Comparison of ENCODE assay signal across 8 cellular contexts in the genomic region with DNA sequence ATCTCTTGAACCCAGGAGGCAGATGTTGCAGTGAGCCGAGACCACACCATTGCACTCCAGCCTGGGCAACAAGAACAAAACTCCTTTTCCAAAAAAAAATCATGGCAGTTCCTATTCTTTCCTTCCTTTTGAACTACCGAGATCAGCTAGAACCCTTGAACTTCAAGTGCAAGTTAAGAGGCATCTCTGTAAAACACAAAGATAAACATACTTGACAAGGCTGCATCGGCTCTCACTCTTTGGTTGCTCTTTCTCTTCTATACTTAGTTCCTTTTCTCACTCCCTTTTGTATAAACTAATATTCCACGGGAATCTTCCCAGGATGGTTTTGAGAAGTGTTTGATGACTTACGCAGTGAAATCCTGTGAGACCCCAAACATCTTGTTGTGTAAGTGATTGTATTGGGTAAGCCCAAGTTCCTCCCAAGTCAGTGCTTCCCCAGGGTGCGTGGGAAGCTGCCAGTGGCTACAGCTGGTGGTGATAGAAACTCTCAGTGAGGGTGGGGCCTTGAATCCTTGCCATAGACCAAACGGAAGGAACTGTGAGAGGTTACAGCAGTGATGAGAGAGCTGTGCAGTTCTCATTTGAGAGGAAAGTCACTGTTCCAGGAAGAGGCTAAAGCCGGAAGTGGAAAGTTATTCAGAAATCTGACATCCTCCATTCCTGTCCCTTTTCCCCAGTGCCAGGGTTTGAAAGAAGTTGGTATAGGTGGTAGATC. TPM values are rescaled to one million over a fixed set of nuclear protein-coding genes. Genes with fewer than 3 reads are reported as not detected.
A peak's percentile ranks its signal among the peaks of the same experiment; 100 is the strongest.
DNase-seq lines count a peak whose midpoint lies in the region; ATAC-seq and TF ChIP-seq lines count a peak whose summit lies in the region.

No MANE protein-coding gene starts in this region.

- intact Hi-C loops in natural killer cell (cut with micrococcal nuclease), result no loop called here

- H3K4me3 Mint-ChIP-seq in endothelial cell (ENCODE audit: unreplicated experiment), result peak overlapping the region; percentile 35
- no peak overlapping the region for H3K4me3 Mint-ChIP-seq in natural killer cell
- H3K4me3 Mint-ChIP-seq in naive thymus-derived CD8-positive, alpha-beta T cell, result peak overlapping the region in 1 of 10 donors; percentile 48

- POLR2A ChIA-PET in naive thymus-derived CD8-positive, alpha-beta T cell (lab: Charles Lee), result no interaction called here

- ATAC-seq in GM18907 (IDR thresholded peaks at IDR 0.05; ENCODE audit: unreplicated experiment), result peak; percentile 48
- ATAC-seq in natural killer cell, result peak in 2 of 3 donors; percentile 38 to 66
- ATAC-seq in GM19455 (IDR thresholded peaks at IDR 0.05; ENCODE audit: unreplicated experiment), result no peak
- ATAC-seq in naive thymus-derived CD8-positive, alpha-beta T cell, result no peak

- no peak for TF ChIP-seq CTCF in endothelial cell (IDR thresholded peaks at IDR 0.05; ENCODE audit: unreplicated experiment)
- TF ChIP-seq CTCF in natural killer cell (IDR thresholded peaks at IDR 0.05), result no peak

- no peaks in the 10 kb centered on the region for H3K9me3 Mint-ChIP-seq in endothelial cell (ENCODE audit: unreplicated experiment)
- no peaks in the 10 kb centered on the region for H3K9me3 Mint-ChIP-seq in natural killer cell
- H3K9me3 Mint-ChIP-seq in naive thymus-derived CD8-positive, alpha-beta T cell, result no peaks in the 10 kb centered on the region

- H3K36me3 Mint-ChIP-seq in endothelial cell (ENCODE audit: low read depth, unreplicated experiment) (peaks cover 53% of the 10 kb centered on the region), natural killer cell (peaks cover 20% of the 10 kb centered on the region)
- peaks cover 4 to 82% (median 16%) of the 10 kb centered on the region in 3 donors for H3K36me3 Mint-ChIP-seq in naive thymus-derived CD8-positive, alpha-beta T cell

- H3K27me3 Mint-ChIP-seq in endothelial cell (ENCODE audit: unreplicated experiment) (peaks cover 2% of the 10 kb centered on the region), natural killer cell (ENCODE audit: low read depth in 2 of 2) (no peaks in the 10 kb centered on the region)
- H3K27me3 Mint-ChIP-seq in naive thymus-derived CD8-positive, alpha-beta T cell, result no peaks in the 10 kb centered on the region

- peak; percentile 58 for DNase-seq in OCI-M1 (lab: John Stamatoyannopoulos, UW)
- DNase-seq in endothelial cell (ENCODE audit: low spot score), result no peak
- no peak for DNase-seq in natural killer cell
- no peak for DNase-seq in stimulated activated CD4-positive, alpha-beta T cell treated with anti-CD3 and anti-CD28 coated beads, Interleukin-1b, Interleukin-23, amount 100 ng/mL, for 48 hours
- no peak for DNase-seq in NCI-H526 treated with DMSO at 0.1 percent for 48 hours (lab: John Stamatoyannopoulos, UW)
- DNase-seq in naive thymus-derived CD8-positive, alpha-beta T cell, result no peak

- no peak overlapping the region for H3K27ac Mint-ChIP-seq in endothelial cell (ENCODE audit: unreplicated experiment)
- peak overlapping the region in 1 of 2 donors; percentile 49 for H3K27ac Mint-ChIP-seq in natural killer cell
- peak overlapping the region in 3 of 10 donors; percentile 13 to 83 (median 63) for H3K27ac Mint-ChIP-seq in naive thymus-derived CD8-positive, alpha-beta T cell

- H3K4me1 Mint-ChIP-seq in endothelial cell (ENCODE audit: unreplicated experiment) (peaks cover 24% of the 10 kb centered on the region), natural killer cell (no peaks in the 10 kb centered on the region)
- peaks cover 0 to 9% (median 0%) of the 10 kb centered on the region in 4 donors for H3K4me1 Mint-ChIP-seq in naive thymus-derived CD8-positive, alpha-beta T cell

RNA-seq across cellular contexts. Expression of a gene that starts 24.1 kb away (rescaled TPM):
- total RNA-seq in endothelial cell (ENCODE audit: unreplicated experiment) (37.7 TPM), natural killer cell (1 to 10 TPM; 1.4 to 1.5 (median 1.5) TPM)
- 1 to 10 TPM in 1 of 2 experiments, not detected in 1; 1.4 TPM for total RNA-seq in naive thymus-derived CD8-positive, alpha-beta T cell
- not detected for polyA plus RNA-seq in naive thymus-derived CD8-positive, alpha-beta T cell

RNA-seq across cellular contexts. Expression of a gene that starts 28.8 kb away (rescaled TPM):
- total RNA-seq in endothelial cell (ENCODE audit: unreplicated experiment) (17.9 TPM), natural killer cell (10 to 100 TPM; 21.2 to 24.2 (median 22.7) TPM)
- total RNA-seq in naive thymus-derived CD8-positive, alpha-beta T cell, result 10 to 100 TPM; 24.5 to 24.7 TPM
- polyA plus RNA-seq in naive thymus-derived CD8-positive, alpha-beta T cell, result 10 to 100 TPM in 2 of 3 donors, 1 to 10 TPM in 1; 9.7 to 13.5 (median 10.9) TPM

RNA-seq across cellular contexts. Expression of a gene that starts 43.0 kb away (rescaled TPM):
- total RNA-seq in endothelial cell (ENCODE audit: unreplicated experiment), result 77.6 TPM
- total RNA-seq in natural killer cell, result 100 to 1,000 TPM in 1 of 3 donors, 10 to 100 TPM in 2; 69.6 to 102 (median 89.1) TPM
- 100 to 1,000 TPM in 1 of 2 experiments, 10 to 100 TPM in 1; 96.5 to 100 TPM for total RNA-seq in naive thymus-derived CD8-positive, alpha-beta T cell
- polyA plus RNA-seq in naive thymus-derived CD8-positive, alpha-beta T cell, result 10 to 100 TPM; 48.3 to 64.9 (median 51.3) TPM

Comparison
In these comparisons a context has a peak if more than half of its experiments do, and no peak if none do; other contexts are left out.
1. ATAC-seq: peak in GM18907 (single experiment) and natural killer cell (2 of 3); none in GM19455 (single experiment) and naive thymus-derived CD8-positive, alpha-beta T cell (0 of 2).
2. RNA of a gene that starts 24.1 kb away (total RNA-seq): 37.7 TPM in endothelial cell (single experiment); 1.4 to 1.5 TPM in natural killer cell and 1.4 TPM in naive thymus-derived CD8-positive, alpha-beta T cell; every median in the first group is over 10 times any median in the second.